ENCODE assay signal across 22 cellular contexts in genomic region chr6:137861550-137862337, GRCh38. TPM values are rescaled to one million over a fixed set of nuclear protein-coding genes. Genes with fewer than 3 reads are reported as not detected.
A peak's percentile ranks its signal among the peaks of the same experiment; 100 is the strongest.
DNase-seq lines count a peak whose midpoint lies in the region; ATAC-seq and TF ChIP-seq lines count a peak whose summit lies in the region.
"Had no signal": no experiment of that assay in that cellular context is flagged by ENCODE, and none has a peak within 500 bp of the region (broad histone marks: within the 10 kb centered on the region; RNA-seq: fewer than 3 reads in every experiment).

No MANE protein-coding gene starts in this region.

- H3K9me2 ChIP-seq in PC-9 (ENCODE audit: insufficient read depth): no peaks in the 10 kb centered on the region; the same call in 1 of the 2 replicates

- no peaks in the 10 kb centered on the region for H3K9me3 Mint-ChIP-seq in H9
- H3K9me3 Mint-ChIP-seq: memory B cell had no signal

- H3K4ac ChIP-seq in H9 (ENCODE audit: low read depth, low read length): no peak overlapping the region

- no peak for ATAC-seq in right cardiac atrium
- no peak for ATAC-seq in Right ventricle myocardium inferior
- ATAC-seq in GM21786 (IDR thresholded peaks at IDR 0.05; ENCODE audit: unreplicated experiment): no peak
- ATAC-seq: stimulated activated naive B cell treated with anti-CD40 and anti-IgM and Interleukin-4, amounts not matched to agents 10 μg/mL and 1 μg/mL and 100 μg/mL, for 72 hours had no signal

- H4K5ac ChIP-seq in H9 (ENCODE audit: insufficient read length, low read depth, low read length): no peak overlapping the region

- CTCF ChIA-PET in PC-9 (lab: Charles Lee): no interaction called here

- no peak overlapping the region for H3K56ac ChIP-seq in H9 (ENCODE audit: insufficient read length, low read depth, low read length)

- H3K18ac ChIP-seq in H9 (ENCODE audit: insufficient read length, low read depth, low read length): no peak overlapping the region

- H4K8ac ChIP-seq in H9 (replicated peaks; ENCODE audit: insufficient read length, low read depth, low read length): no peak overlapping the region

- no peak overlapping the region for H3K9ac ChIP-seq in adipocyte (ENCODE audit: low read length)
- H3K9ac ChIP-seq in muscle layer of colon (ENCODE audit: low read length): no peak overlapping the region
- H3K9ac ChIP-seq in H9 (ENCODE audit: extremely low read depth, insufficient read length, low read length): no peak overlapping the region

- intact Hi-C loops in right cardiac atrium (cut with DNase I): loop anchor here in 1 of 4 donors (10.0 kb wide), 1 partner anchor 67 kb away; no protein-coding TSS in a partner anchor
- intact Hi-C loops in Right ventricle myocardium inferior (cut with DNase I): no loop called here
- intact Hi-C loops in PC-9 (cut with micrococcal nuclease; ENCODE audit: unreplicated experiment): no loop called here

- no TSS peak for BruUV-seq in PC-9 (replicated peaks; lab: Mats Ljungman, UMichigan)

- no peak overlapping the region for H2BK12ac ChIP-seq in H9 (ENCODE audit: insufficient read length, low read depth, low read length)

- H3K27me3 ChIP-seq in right cardiac atrium (ENCODE audit: control insufficient read depth, insufficient read depth): no peaks in the 10 kb centered on the region
- H3K27me3 ChIP-seq in adipocyte (replicated peaks; ENCODE audit: control insufficient read depth, insufficient read depth, low read length): no peaks in the 10 kb centered on the region
- no peaks in the 10 kb centered on the region for H3K27me3 ChIP-seq in muscle layer of colon (ENCODE audit: control insufficient read depth in 1 of 2, insufficient read depth in 2 of 2, low read length in 2 of 2)
- H3K27me3 ChIP-seq in PC-9 (ENCODE audit: insufficient read depth, low read depth): no peaks in the 10 kb centered on the region
- no peaks in the 10 kb centered on the region for H3K27me3 ChIP-seq in H9 (ENCODE audit: insufficient read depth, low read length)
- H3K27me3 ChIP-seq: upper lobe of left lung had no signal

- no peaks in the 10 kb centered on the region for H3K4me1 ChIP-seq in right cardiac atrium (ENCODE audit: control insufficient read depth, insufficient read depth, low read length)
- H3K4me1 ChIP-seq in adipocyte (ENCODE audit: control insufficient read depth, insufficient read depth, low read length): peaks cover 20% of the 10 kb centered on the region
- H3K4me1 ChIP-seq in muscle layer of colon (ENCODE audit: insufficient read depth, low read length): peaks cover 49% of the 10 kb centered on the region
- H3K4me1 ChIP-seq in PC-9 (replicated peaks; ENCODE audit: insufficient read depth): peaks cover 19% of the 10 kb centered on the region
- peaks cover 7% of the 10 kb centered on the region; the same call in 1 of the 2 replicates for H3K4me1 ChIP-seq in H9 (ENCODE audit: insufficient read depth, low read length)

- H3F3A ChIP-seq in PC-9 (ENCODE audit: insufficient read depth, low read depth): peaks cover 11% of the 10 kb centered on the region; the same call in 1 of the 2 replicates

- H3K23me2 ChIP-seq in H9 (ENCODE audit: insufficient read length, low read depth, low read length, poor library complexity, severe bottlenecking): peaks cover 7% of the 10 kb centered on the region

- DNase-seq in right cardiac atrium: peak in 2 of 3 donors; percentile 30 to 36
- no peak for DNase-seq in Right ventricle myocardium inferior (ENCODE audit: missing footprints)
- DNase-seq in adipocyte (ENCODE audit: low read depth): no peak
- DNase-seq in inferior parietal cortex (ENCODE audit: extremely low spot score): no peak
- no peak for DNase-seq in PC-9
- no peak for DNase-seq in H9
- DNase-seq: activated CD8-positive, alpha-beta memory T cell treated with anti-CD3 and anti-CD28 coated beads for 24 hours; amygdala; effector CD4-positive, alpha-beta T cell; H7; KBM-7; kidney; NCI-H1092; NCI-H2081; NK-92 treated with Interleukin-12 subunit alpha and Interleukin-12 subunit beta, amount 100 ng/mL, for 24 hours; stimulated activated naive B cell treated with anti-CD40 and anti-IgM and Interleukin-4, amounts not matched to agents 10 μg/mL and 1 μg/mL and 100 μg/mL, for 72 hours; upper lobe of left lung; WERI-Rb-1 had no signal

- H3K4me2 ChIP-seq in PC-9 (no peak overlapping the region), H9 (ENCODE audit: insufficient read depth, insufficient read length, low read length) (no peak overlapping the region)

- POLR2A ChIA-PET in PC-9 (lab: Charles Lee; ENCODE audit: unreplicated experiment): no interaction called here

- H3K79me2 ChIP-seq in PC-9 (ENCODE audit: low read depth) (no peaks in the 10 kb centered on the region), H9 (ENCODE audit: insufficient read depth, low read length) (peaks cover 2% of the 10 kb centered on the region; the same call in 1 of the 2 replicates)

- H3K79me1 ChIP-seq in H9 (ENCODE audit: insufficient read depth, low read depth, low read length, poor library complexity, severe bottlenecking): no peaks in the 10 kb centered on the region

- H2BK15ac ChIP-seq in H9 (ENCODE audit: low read depth, low read length): no peak overlapping the region

- no peak overlapping the region for H3K4me3 ChIP-seq in right cardiac atrium (ENCODE audit: low read length)
- peak overlapping the region; percentile 13 for H3K4me3 ChIP-seq in adipocyte (ENCODE audit: low read length)
- H3K4me3 ChIP-seq in muscle layer of colon (ENCODE audit: low read depth in 1 of 2, low read length in 2 of 2): peak overlapping the region in 1 of 2 donors; percentile 16
- no peak overlapping the region for H3K4me3 ChIP-seq in PC-9
- H3K4me3 ChIP-seq: upper lobe of left lung had no signal

- TF ChIP-seq CTCF in PC-9 (conservative IDR thresholded peaks at IDR 0.05) (no peak), H9 (conservative IDR thresholded peaks at IDR 0.05) (no peak)

- H3K36me3 ChIP-seq in adipocyte (ENCODE audit: control insufficient read depth, insufficient read depth, low read length, severe bottlenecking) (no peaks in the 10 kb centered on the region), muscle layer of colon (ENCODE audit: insufficient read depth, low read length) (no peaks in the 10 kb centered on the region), PC-9 (ENCODE audit: low read depth) (no peaks in the 10 kb centered on the region)
- H3K36me3 ChIP-seq: upper lobe of left lung, WERI-Rb-1 had no signal

- no peak overlapping the region for H3K14ac ChIP-seq in H9 (ENCODE audit: insufficient read depth, low read length)

- WGBS in right cardiac atrium: 76% methylated on average over 3 of the region's 3 CpGs
- WGBS in H9 (ENCODE audit: extremely low coverage, insufficient read length, low lambda C conversion rate): no CpG with 5 or more reads among the region's 3 CpGs

- H3K9me3 ChIP-seq in right cardiac atrium (ENCODE audit: control insufficient read depth, low read length) (no peaks in the 10 kb centered on the region), adipocyte (ENCODE audit: control insufficient read depth, low read length) (no peaks in the 10 kb centered on the region), muscle layer of colon (ENCODE audit: low read length) (no peaks in the 10 kb centered on the region), PC-9 (ENCODE audit: insufficient read depth, low read depth) (no peaks in the 10 kb centered on the region; the same call in 1 of the 2 replicates), H9 (ENCODE audit: control insufficient read depth, low read depth, low read length) (no peaks in the 10 kb centered on the region)
- H3K9me3 ChIP-seq: upper lobe of left lung had no signal

- no peak overlapping the region for H3K4me3 Mint-ChIP-seq in H9
- H3K4me3 Mint-ChIP-seq: memory B cell; stimulated activated naive B cell treated with anti-CD40 and anti-IgM and Interleukin-4, amounts not matched to agents 10 μg/mL and 1 μg/mL and 100 μg/mL, for 72 hours had no signal

- H2BK5ac ChIP-seq in H9 (ENCODE audit: insufficient read length, low read length): no peak overlapping the region

- no peak overlapping the region for H2AK5ac ChIP-seq in H9 (ENCODE audit: insufficient read length, low read length)

- peaks cover 0 to 3% (median 2%) of the 10 kb centered on the region in 3 experiments; a peak in 1 of 7 replicates for H3K36me3 Mint-ChIP-seq in H9 (ENCODE audit: insufficient read depth in 1 of 3, low read depth in 3 of 3)

- H3K27me3 Mint-ChIP-seq in H9 (ENCODE audit: low read depth): 0 out of 2 replicates have a peak, but pooled peaks cover 1% of the 10 kb centered on the region
- H3K27me3 Mint-ChIP-seq: memory B cell; stimulated activated naive B cell treated with anti-CD40 and anti-IgM and Interleukin-4, amounts not matched to agents 10 μg/mL and 1 μg/mL and 100 μg/mL, for 72 hours had no signal

- H3K23ac ChIP-seq in H9 (ENCODE audit: insufficient read length, low read depth, low read length): no peak overlapping the region

- H2BK20ac ChIP-seq in H9 (ENCODE audit: low read depth, low read length, poor library complexity, severe bottlenecking): no peak overlapping the region

- no peak overlapping the region for H3K27ac ChIP-seq in right cardiac atrium (ENCODE audit: low read length)
- peak overlapping the region; percentile 87 for H3K27ac ChIP-seq in muscle layer of colon (ENCODE audit: low read depth, low read length)
- no peak overlapping the region for H3K27ac ChIP-seq in PC-9
- no peak overlapping the region for H3K27ac ChIP-seq in H9 (ENCODE audit: insufficient read length, low read depth, low read length)
- H3K27ac ChIP-seq: HL-60, upper lobe of left lung, WERI-Rb-1 had no signal

- H3K27ac Mint-ChIP-seq in H9: no peak overlapping the region
- H3K27ac Mint-ChIP-seq: memory B cell had no signal

- no peak overlapping the region for H2BK120ac ChIP-seq in H9 (ENCODE audit: low read depth, low read length, poor library complexity, severe bottlenecking)

- no peak overlapping the region for H3T11ph ChIP-seq in H9 (ENCODE audit: low read length)

- H4K91ac ChIP-seq in H9 (ENCODE audit: insufficient read length, low read depth, low read length): no peak overlapping the region

- H2AFZ ChIP-seq in PC-9 (no peak overlapping the region), H9 (ENCODE audit: low read length) (no peak overlapping the region)

- H4K20me1 ChIP-seq in PC-9 (ENCODE audit: insufficient read depth) (no peaks in the 10 kb centered on the region), H9 (ENCODE audit: control insufficient read depth, insufficient read depth, insufficient read length) (no peaks in the 10 kb centered on the region)

- peaks cover 44 to 53% of the 10 kb centered on the region in 2 experiments for H3K4me1 Mint-ChIP-seq in H9

RNA-seq across cellular contexts. Expression of gene TNFAIP3, which starts 5.3 kb away (rescaled TPM):
- total RNA-seq in right cardiac atrium: 10 to 100 TPM in 3 of 4 donors, 1 to 10 TPM in 1; 7.6 to 11.4 (median 10.7) TPM
- polyA plus RNA-seq in right cardiac atrium: 6.0 TPM
- total RNA-seq in Right ventricle myocardium inferior: 6.8 TPM
- total RNA-seq in PC-9 (2021): 7.2 and 7.8 TPM in 2 replicates
- 3.7 and 5.6 TPM in 2 replicates for total RNA-seq in H9 (2021)

Comparison
In these comparisons a context has a peak if more than half of its experiments do, and no peak if none do; other contexts are left out.
1. DNase-seq: peak in right cardiac atrium (2 of 3); none in Right ventricle myocardium inferior (single experiment), adipocyte (single experiment), inferior parietal cortex (single experiment), PC-9 (0 of 2) and H9 (single experiment).